ENCODE assay signal across 14 cellular contexts in the genomic region with DNA sequence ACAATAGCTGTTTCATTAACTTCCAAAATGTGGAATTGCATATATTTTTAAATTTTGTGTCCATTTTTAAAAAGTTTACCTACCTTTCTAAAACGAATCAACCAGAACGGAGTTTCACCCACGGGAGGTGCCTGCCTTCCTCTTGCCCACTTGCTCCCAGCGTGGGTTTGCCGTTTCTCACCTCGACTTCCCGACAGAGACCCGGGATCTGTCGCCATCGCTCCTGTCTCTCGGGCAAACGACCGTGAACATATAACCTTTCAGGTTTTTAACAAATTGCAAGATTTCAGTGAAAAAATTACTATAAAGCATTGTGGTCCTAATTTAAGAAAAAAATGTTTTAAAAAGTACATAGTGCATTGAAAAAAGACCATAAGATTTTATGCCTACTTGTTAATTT. TPM values are rescaled to one million over a fixed set of nuclear protein-coding genes. Genes with fewer than 3 reads are reported as not detected.
A peak's percentile ranks its signal among the peaks of the same experiment; 100 is the strongest.
DNase-seq lines count a peak whose midpoint lies in the region; ATAC-seq and TF ChIP-seq lines count a peak whose summit lies in the region.
"Had no signal": no experiment of that assay in that cellular context is flagged by ENCODE, and none has a peak within 500 bp of the region (broad histone marks: within the 10 kb centered on the region; RNA-seq: fewer than 3 reads in every experiment).

No MANE protein-coding gene starts in this region.

- DNase-seq in activated effector memory CD4-positive, alpha-beta T cell treated with anti-CD3 and anti-CD28 coated beads, Interleukin-2, amount 50 U/mL, for 16 hours: peak; percentile 33
- DNase-seq in activated effector memory CD4-positive, alpha-beta T cell treated with Interleukin-2 at 50 U/mL for 16 hours: no peak
- DNase-seq in Peyer's patch (peak in 2 of 3 donors; percentile 2 to 28), posterior vena cava (ENCODE audit: low spot score) (peak; percentile 24), stomach (peak; percentile 14), mesenchymal stem cell (no peak)
- DNase-seq: CD4-positive, alpha-beta memory T cell; GDM1; HCEC 1CT had no signal

- no peak overlapping the region for H2AK5ac ChIP-seq in mesenchymal stem cell (ENCODE audit: low read length, severe bottlenecking)

- H3K23ac ChIP-seq in mesenchymal stem cell (ENCODE audit: low read length in 2 of 2): no peak overlapping the region

- no peak overlapping the region for H2BK15ac ChIP-seq in mesenchymal stem cell (ENCODE audit: low read depth, poor library complexity, severe bottlenecking)

- TF ChIP-seq POLR2A in Peyer's patch (IDR thresholded peaks at IDR 0.05): no peak
- no peak for TF ChIP-seq POLR2A in stomach (IDR thresholded peaks at IDR 0.05)

- TF ChIP-seq CTCF in Peyer's patch (IDR thresholded peaks at IDR 0.05) (no peak), stomach (IDR thresholded peaks at IDR 0.05) (no peak)

- ATAC-seq in GM21423 (IDR thresholded peaks at IDR 0.05; ENCODE audit: unreplicated experiment): no peak
- ATAC-seq: GM23338 had no signal

- H3K27ac ChIP-seq in Peyer's patch (no peak overlapping the region), stomach (no peak overlapping the region), mesenchymal stem cell (ENCODE audit: low read length, poor library complexity, severe bottlenecking) (no peak overlapping the region)
- H3K27ac ChIP-seq: 22Rv1, BLaER1, HL-60 had no signal

- intact Hi-C loops in posterior vena cava (cut with DNase I): no loop called here
- intact Hi-C loops in stomach (cut with DNase I; ENCODE audit: low total_unique reads): no loop called here

- peaks cover 4% of the 10 kb centered on the region for H3K79me1 ChIP-seq in mesenchymal stem cell (replicated peaks; ENCODE audit: low read length, poor library complexity, severe bottlenecking)

- H3K27me3 ChIP-seq in Peyer's patch: no peaks in the 10 kb centered on the region
- peaks cover 0 to 56% (median 18%) of the 10 kb centered on the region in 3 donors for H3K27me3 ChIP-seq in stomach
- H3K27me3 ChIP-seq in mesenchymal stem cell (ENCODE audit: control insufficient read depth in 1 of 2, insufficient read depth in 1 of 2, low read length in 2 of 2): peaks cover 11% of the 10 kb centered on the region in 2 experiments

- no peak overlapping the region for H3K18ac ChIP-seq in mesenchymal stem cell (ENCODE audit: low read depth in 1 of 2, low read length in 2 of 2)

- no peak overlapping the region for H2BK5ac ChIP-seq in mesenchymal stem cell (ENCODE audit: low read depth, low read length, poor library complexity, severe bottlenecking)

- no peak overlapping the region for H4K91ac ChIP-seq in mesenchymal stem cell (ENCODE audit: low read length)

- H3K9me3 ChIP-seq in Peyer's patch: no peaks in the 10 kb centered on the region
- H3K9me3 ChIP-seq in stomach: no peaks in the 10 kb centered on the region
- H3K9me3 ChIP-seq in mesenchymal stem cell (ENCODE audit: control insufficient read depth, low read length): no peaks in the 10 kb centered on the region

- H3K14ac ChIP-seq in mesenchymal stem cell (ENCODE audit: low read length in 2 of 2): no peak overlapping the region

- H3K4me1 ChIP-seq in Peyer's patch: peaks cover 0 to 9% (median 8%) of the 10 kb centered on the region in 4 donors
- peaks cover 6 to 18% (median 15%) of the 10 kb centered on the region in 4 donors for H3K4me1 ChIP-seq in stomach
- peaks cover 9% of the 10 kb centered on the region for H3K4me1 ChIP-seq in mesenchymal stem cell (ENCODE audit: control insufficient read depth, insufficient read depth, low read depth, low read length)

- 86 to 88% (median 87%) methylated on average over 13 of the region's 13 CpGs for WGBS in stomach, 5 donors
- WGBS in mesenchymal stem cell: 92% methylated on average over 7 of the region's 13 CpGs

- no peaks in the 10 kb centered on the region for H3K36me3 ChIP-seq in Peyer's patch
- H3K36me3 ChIP-seq in stomach: no peaks in the 10 kb centered on the region
- peaks cover 0 to 7% of the 10 kb centered on the region in 2 experiments for H3K36me3 ChIP-seq in mesenchymal stem cell (ENCODE audit: control insufficient read depth in 1 of 2, insufficient read depth in 2 of 2, low read depth in 1 of 2, low read length in 2 of 2)
- H3K36me3 ChIP-seq: BLaER1 had no signal

- H2BK120ac ChIP-seq in mesenchymal stem cell (ENCODE audit: low read depth, low read length): no peak overlapping the region

- H3K4me3 ChIP-seq in Peyer's patch (no peak overlapping the region), stomach (no peak overlapping the region), mesenchymal stem cell (ENCODE audit: insufficient read depth in 1 of 2, low read depth in 1 of 2, low read length in 2 of 2) (no peak overlapping the region)
- H3K4me3 ChIP-seq: BLaER1, GM23338 had no signal

- no peak overlapping the region for H2AFZ ChIP-seq in mesenchymal stem cell (ENCODE audit: low read depth, low read length)
- H2AFZ ChIP-seq: GM23338 had no signal

- H3K9ac ChIP-seq in mesenchymal stem cell (ENCODE audit: low read length): no peak overlapping the region
- H3K9ac ChIP-seq: BLaER1 had no signal

- no peak overlapping the region for H2BK12ac ChIP-seq in mesenchymal stem cell (ENCODE audit: low read length in 2 of 2)

- no peak for TF ChIP-seq EP300 in stomach (IDR thresholded peaks at IDR 0.05)

- H3K4me2 ChIP-seq in mesenchymal stem cell (ENCODE audit: low read length, poor library complexity, severe bottlenecking): no peak overlapping the region
- H3K4me2 ChIP-seq: GM23338 had no signal

- no peak overlapping the region for H3K4ac ChIP-seq in mesenchymal stem cell (ENCODE audit: low read depth in 1 of 2, low read length in 2 of 2)

- H4K8ac ChIP-seq in mesenchymal stem cell (ENCODE audit: low read length): no peak overlapping the region

RNA-seq across cellular contexts. Expression of a gene that starts 4.2 kb away (rescaled TPM):
- total RNA-seq in Peyer's patch (10 to 100 TPM in 1 of 4 donors, 1 to 10 TPM in 2, not detected in 1; 1.8 to 17.3 (median 3.5) TPM), posterior vena cava (10 to 100 TPM; 20.2 to 22.9 TPM), stomach (1 to 10 TPM in 4 of 5 donors, not detected in 1; 1.3 to 7.9 (median 2.3) TPM)
- 1 to 10 TPM; 4.6 to 7.5 (median 6.7) TPM for polyA plus RNA-seq in stomach
- 2.0 TPM for polyA plus RNA-seq in mesenchymal stem cell (2013, experiment 1 of 2)
- polyA plus RNA-seq in mesenchymal stem cell (2013, experiment 2 of 2): 2.2 TPM

Comparison
In these comparisons a context has a peak if more than half of its experiments do, and no peak if none do; other contexts are left out.
1. DNase-seq: peak in activated effector memory CD4-positive, alpha-beta T cell treated with anti-CD3 and anti-CD28 coated beads, Interleukin-2, amount 50 U/mL, for 16 hours (single experiment), Peyer's patch (2 of 3), posterior vena cava (single experiment) and stomach (single experiment); none in activated effector memory CD4-positive, alpha-beta T cell treated with Interleukin-2 at 50 U/mL for 16 hours (single experiment) and mesenchymal stem cell (single experiment).